20 cellular contexts compared by ENCODE assay signal in genomic region chr5:6264394-6264793, GRCh38.
"Had no signal": no experiment of that assay in that cellular context is flagged by ENCODE, and none has a peak within 500 bp of the region (broad histone marks: within the 10 kb centered on the region; RNA-seq: fewer than 3 reads in every experiment).

No MANE protein-coding gene starts in this region.

- H3K4me3 Mint-ChIP-seq: dendritic cell treated with granulocyte-macrophage colony-stimulating factor and Interleukin-4, amounts not matched to agents 40 ng/mL and 50 ng/mL, for 4 days; effector memory CD8-positive, alpha-beta T cell; natural killer cell treated with Interleukin-12 subunit alpha and Interleukin-12 subunit beta and Interleukin-15 and Interleukin-18, amount 100 ng/mL, for 72 hours; neural progenitor cell had no signal

- H3K27ac Mint-ChIP-seq: dendritic cell treated with granulocyte-macrophage colony-stimulating factor and Interleukin-4, amounts not matched to agents 40 ng/mL and 50 ng/mL, for 4 days; effector memory CD8-positive, alpha-beta T cell; natural killer cell treated with Interleukin-12 subunit alpha and Interleukin-12 subunit beta and Interleukin-15 and Interleukin-18, amount 100 ng/mL, for 72 hours; neural progenitor cell had no signal

- H3K27me3 ChIP-seq: esophagus squamous epithelium, hepatocyte, neural progenitor cell, ovary, right atrium auricular region had no signal

- H3K9me3 ChIP-seq: esophagus squamous epithelium, ovary, right atrium auricular region had no signal

- H3K79me2 ChIP-seq: hepatocyte had no signal

- DNase-seq: effector memory CD8-positive, alpha-beta T cell; esophagus squamous epithelium; foreskin fibroblast; kidney; left cardiac atrium; left ventricle myocardium superior; mesenchymal stem cell; midbrain; ovary; small intestine; stimulated activated CD4-positive, alpha-beta T cell treated with anti-CD3 and anti-CD28 coated beads, Interleukin-12 subunit alpha, Interleukin-12 subunit beta, amount 100 ng/mL, for 4 hours; stimulated activated naive CD4-positive, alpha-beta T cell; trophoblast cell had no signal

- H3K4me1 ChIP-seq: neural progenitor cell, right atrium auricular region had no signal

- H3K4me2 ChIP-seq: hepatocyte, neural progenitor cell had no signal

- H3K27ac ChIP-seq: epithelial cell of prostate, esophagus squamous epithelium, hepatocyte, neural progenitor cell, ovary, right atrium auricular region had no signal

- H2AFZ ChIP-seq: hepatocyte, neural progenitor cell had no signal

- H3K36me3 Mint-ChIP-seq: natural killer cell treated with Interleukin-12 subunit alpha and Interleukin-12 subunit beta and Interleukin-15 and Interleukin-18, amount 100 ng/mL, for 72 hours; neural progenitor cell had no signal

- ATAC-seq: effector memory CD8-positive, alpha-beta T cell; left cardiac atrium; left ventricle myocardium superior had no signal

- H3K27me3 Mint-ChIP-seq: dendritic cell treated with granulocyte-macrophage colony-stimulating factor and Interleukin-4, amounts not matched to agents 40 ng/mL and 50 ng/mL, for 4 days had no signal

- H3K36me3 ChIP-seq: esophagus squamous epithelium, neural progenitor cell, ovary, right atrium auricular region had no signal

- FAIRE-seq: kidney, small intestine had no signal

- H3K4me3 ChIP-seq: esophagus squamous epithelium, hepatocyte, lung, neural progenitor cell, ovary, right atrium auricular region had no signal
